Comparison of ENCODE assay signal across 10 cellular contexts in the genomic region with DNA sequence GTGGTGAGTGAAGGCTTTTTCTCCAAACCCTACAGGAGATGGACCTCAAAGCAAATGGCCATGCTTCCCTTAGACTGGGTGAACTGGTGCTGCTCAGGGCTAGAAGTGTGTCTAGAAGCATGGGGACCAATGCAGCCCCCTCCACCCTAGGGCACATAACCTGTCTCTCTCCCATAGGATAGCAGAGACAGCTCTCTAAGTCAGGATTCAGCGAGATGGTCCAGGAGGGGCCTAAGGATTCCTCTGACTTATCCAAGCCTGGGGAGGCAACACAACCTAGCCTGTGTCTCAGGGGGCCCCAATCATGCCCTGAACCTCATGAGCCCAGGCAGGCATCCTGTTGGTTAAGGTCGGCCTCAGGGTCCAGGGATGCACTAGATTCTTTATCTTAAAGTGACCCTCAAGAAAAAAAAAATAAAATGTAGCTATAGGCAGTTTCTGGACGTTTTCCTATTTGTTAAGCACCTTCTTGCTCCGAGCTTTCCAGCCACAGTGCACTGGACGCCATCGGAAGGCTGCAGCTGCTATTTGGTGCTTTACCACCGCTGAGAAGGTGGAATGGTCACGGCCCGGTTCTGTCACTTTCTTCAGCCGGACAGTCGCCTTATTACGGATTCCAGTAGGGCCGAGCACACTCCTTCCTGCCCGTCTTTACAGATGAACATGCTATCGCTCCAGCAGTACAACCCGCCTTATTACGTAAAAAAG. TPM values are rescaled to one million over a fixed set of nuclear protein-coding genes. Genes with fewer than 3 reads are reported as not detected.
A peak's percentile ranks its signal among the peaks of the same experiment; 100 is the strongest.
DNase-seq lines count a peak whose midpoint lies in the region; ATAC-seq and TF ChIP-seq lines count a peak whose summit lies in the region.
"Had no signal": no experiment of that assay in that cellular context is flagged by ENCODE, and none has a peak within 500 bp of the region (broad histone marks: within the 10 kb centered on the region; RNA-seq: fewer than 3 reads in every experiment).

No MANE protein-coding gene starts in this region.

- peaks cover 36% of the 10 kb centered on the region for H3K36me3 Mint-ChIP-seq in Calu3 (ENCODE audit: insufficient read depth, unreplicated experiment)
- no peaks in the 10 kb centered on the region for H3K36me3 Mint-ChIP-seq in activated T-helper 1 cell treated with anti-CD3 and anti-CD28 coated beads, Interleukin-12 subunit alpha, Interleukin-12 subunit beta, Interleukin-2, Interleukin-4 antibody, amounts not matched to agents 30 ng/mL and 10 ng/mL and 1 ng/mL, durations not matched to agents 14 hours and 24 hours and 36 hours (ENCODE audit: low read depth)
- H3K36me3 Mint-ChIP-seq in endothelial cell (ENCODE audit: low read depth, unreplicated experiment), result no peaks in the 10 kb centered on the region

- H3K36me3 ChIP-seq in hepatocyte (replicated peaks; ENCODE audit: insufficient read depth, low read depth) (no peaks in the 10 kb centered on the region), prostate gland (no peaks in the 10 kb centered on the region)

- H3K27ac ChIP-seq in hepatocyte (no peak overlapping the region), prostate gland (no peak overlapping the region)
- H3K27ac ChIP-seq: KMS-11 had no signal

- DNase-seq in Calu3, result no peak
- no peak for DNase-seq in activated T-helper 1 cell treated with anti-CD3 and anti-CD28 coated beads, Interleukin-12 subunit alpha, Interleukin-12 subunit beta, Interleukin-2, Interleukin-4 antibody, amounts not matched to agents 30 ng/mL and 10 ng/mL and 1 ng/mL, durations not matched to agents 14 hours and 24 hours and 36 hours (ENCODE audit: low spot score)
- no peak for DNase-seq in hepatocyte (ENCODE audit: low spot score)
- no peak for DNase-seq in prostate gland (ENCODE audit: low spot score)
- DNase-seq in NCI-H226, result no peak
- no peak for DNase-seq in endothelial cell (ENCODE audit: low spot score)
- no peak for DNase-seq in GM19238 (ENCODE audit: insufficient read length, low spot score)
- DNase-seq: DMS79 had no signal

- H3K4me3 ChIP-seq in hepatocyte (peak overlapping the region; percentile 2), prostate gland (peak overlapping the region; percentile 10 to 15)

- H3K27me3 Mint-ChIP-seq in Calu3 (ENCODE audit: unreplicated experiment) (no peaks in the 10 kb centered on the region), endothelial cell (ENCODE audit: unreplicated experiment) (peaks cover 5% of the 10 kb centered on the region)
- H3K27me3 Mint-ChIP-seq in activated T-helper 1 cell treated with anti-CD3 and anti-CD28 coated beads, Interleukin-12 subunit alpha, Interleukin-12 subunit beta, Interleukin-2, Interleukin-4 antibody, amounts not matched to agents 30 ng/mL and 10 ng/mL and 1 ng/mL, durations not matched to agents 14 hours and 24 hours and 36 hours (ENCODE audit: insufficient read depth), result peaks cover 63% of the 10 kb centered on the region

- peaks cover 12% of the 10 kb centered on the region for H3K27me3 ChIP-seq in hepatocyte
- H3K27me3 ChIP-seq in prostate gland (replicated peaks; ENCODE audit: insufficient read depth), result no peaks in the 10 kb centered on the region

- intact Hi-C loops in Calu3 (cut with micrococcal nuclease; ENCODE audit: unreplicated experiment), result no loop called here
- intact Hi-C loops in activated T-helper 1 cell treated with anti-CD3 and anti-CD28 coated beads, Interleukin-12 subunit alpha, Interleukin-12 subunit beta, Interleukin-2, Interleukin-4 antibody, amounts not matched to agents 30 ng/mL and 10 ng/mL and 1 ng/mL, durations not matched to agents 14 hours and 24 hours and 36 hours (cut with micrococcal nuclease), result no loop called here
- intact Hi-C loops in prostate gland (cut with DNase I), result loop anchor here (10.0 kb wide), 2 partner anchors 141 to 191 kb away; no protein-coding TSS in a partner anchor

- no peaks in the 10 kb centered on the region for H3K9me3 ChIP-seq in hepatocyte (ENCODE audit: low read depth)
- no peaks in the 10 kb centered on the region for H3K9me3 ChIP-seq in prostate gland

- no peaks in the 10 kb centered on the region for H4K20me1 ChIP-seq in hepatocyte (ENCODE audit: insufficient read depth, poor library complexity, severe bottlenecking)

- ATAC-seq in GM19467 (IDR thresholded peaks at IDR 0.05; ENCODE audit: unreplicated experiment), result no peak

- H3K4me1 ChIP-seq in hepatocyte (ENCODE audit: insufficient read depth) (peaks cover 42% of the 10 kb centered on the region), prostate gland (replicated peaks) (peaks cover 23% of the 10 kb centered on the region)

- BruUV-seq in Calu3 (replicated peaks; lab: Mats Ljungman, UMichigan), result no TSS peak

- H3K79me2 ChIP-seq in hepatocyte, result no peaks in the 10 kb centered on the region

- CTCF ChIA-PET in Calu3 (lab: Charles Lee), result interaction anchor here (0.5 kb wide), 1 partner anchor 1427 kb away, joined by 3 read pairs; no protein-coding TSS in a partner anchor

- H3K4me3 Mint-ChIP-seq in Calu3 (ENCODE audit: low read depth, unreplicated experiment) (peak overlapping the region; percentile 88), endothelial cell (ENCODE audit: unreplicated experiment) (no peak overlapping the region)
- H3K4me3 Mint-ChIP-seq in activated T-helper 1 cell treated with anti-CD3 and anti-CD28 coated beads, Interleukin-12 subunit alpha, Interleukin-12 subunit beta, Interleukin-2, Interleukin-4 antibody, amounts not matched to agents 30 ng/mL and 10 ng/mL and 1 ng/mL, durations not matched to agents 14 hours and 24 hours and 36 hours, result no peak overlapping the region

- no peaks in the 10 kb centered on the region for H3K9me3 Mint-ChIP-seq in Calu3 (ENCODE audit: low read depth, unreplicated experiment)
- H3K9me3 Mint-ChIP-seq in activated T-helper 1 cell treated with anti-CD3 and anti-CD28 coated beads, Interleukin-12 subunit alpha, Interleukin-12 subunit beta, Interleukin-2, Interleukin-4 antibody, amounts not matched to agents 30 ng/mL and 10 ng/mL and 1 ng/mL, durations not matched to agents 14 hours and 24 hours and 36 hours, result no peaks in the 10 kb centered on the region
- no peaks in the 10 kb centered on the region for H3K9me3 Mint-ChIP-seq in endothelial cell (ENCODE audit: unreplicated experiment)

- H3K27ac Mint-ChIP-seq in Calu3 (ENCODE audit: unreplicated experiment), result no peak overlapping the region
- peak overlapping the region; percentile 31 for H3K27ac Mint-ChIP-seq in activated T-helper 1 cell treated with anti-CD3 and anti-CD28 coated beads, Interleukin-12 subunit alpha, Interleukin-12 subunit beta, Interleukin-2, Interleukin-4 antibody, amounts not matched to agents 30 ng/mL and 10 ng/mL and 1 ng/mL, durations not matched to agents 14 hours and 24 hours and 36 hours
- H3K27ac Mint-ChIP-seq in endothelial cell (ENCODE audit: unreplicated experiment), result no peak overlapping the region

- no peak for TF ChIP-seq CTCF in Calu3 (IDR thresholded peaks at IDR 0.05; ENCODE audit: unreplicated experiment)
- no peak for TF ChIP-seq CTCF in hepatocyte (IDR thresholded peaks at IDR 0.05; ENCODE audit: poor library complexity)
- no peak for TF ChIP-seq CTCF in prostate gland (IDR thresholded peaks at IDR 0.05)
- no peak for TF ChIP-seq CTCF in endothelial cell (IDR thresholded peaks at IDR 0.05; ENCODE audit: unreplicated experiment)

- TF ChIP-seq POLR2A in prostate gland (IDR thresholded peaks at IDR 0.05), result no peak

- H2AFZ ChIP-seq in hepatocyte, result peak overlapping the region; percentile 37

- H3K4me2 ChIP-seq in hepatocyte, result peak overlapping the region; percentile 92
- H3K4me2 ChIP-seq: KMS-11 had no signal

- no peaks in the 10 kb centered on the region for H3K9me2 ChIP-seq in hepatocyte (replicated peaks; ENCODE audit: insufficient read depth)

- H3K4me1 Mint-ChIP-seq in Calu3 (ENCODE audit: low read depth, unreplicated experiment), result no peaks in the 10 kb centered on the region
- no peaks in the 10 kb centered on the region for H3K4me1 Mint-ChIP-seq in activated T-helper 1 cell treated with anti-CD3 and anti-CD28 coated beads, Interleukin-12 subunit alpha, Interleukin-12 subunit beta, Interleukin-2, Interleukin-4 antibody, amounts not matched to agents 30 ng/mL and 10 ng/mL and 1 ng/mL, durations not matched to agents 14 hours and 24 hours and 36 hours (ENCODE audit: low read depth)
- peaks cover 13% of the 10 kb centered on the region for H3K4me1 Mint-ChIP-seq in endothelial cell (ENCODE audit: unreplicated experiment)

- 11% methylated on average over 17 of the region's 17 CpGs for whole genome bisulfite sequencing in hepatocyte (ENCODE audit: low lambda C conversion rate, missing lambda C conversion rate)
- WGBS in prostate gland, result 18% methylated on average over 17 of the region's 17 CpGs

RNA-seq across cellular contexts. Expression of gene CCND1, which starts 5.0 kb away (rescaled TPM):
- 392 and 433 TPM in 2 replicates for total RNA-seq in Calu3 (2022)
- total RNA-seq in activated T-helper 1 cell treated with anti-CD3 and anti-CD28 coated beads, Interleukin-12 subunit alpha, Interleukin-12 subunit beta, Interleukin-2, Interleukin-4 antibody, amounts not matched to agents 30 ng/mL and 10 ng/mL and 1 ng/mL, durations not matched to agents 14 hours and 24 hours and 36 hours, result 26.4 and 28.1 TPM in 2 replicates
- total RNA-seq in hepatocyte, result 69.6 and 80.2 TPM in 2 replicates
- 81.9 and 82.9 TPM in 2 replicates for polyA plus RNA-seq in hepatocyte
- 100 to 1,000 TPM in 1 of 2 donors, 10 to 100 TPM in 1; 69.2 to 188 TPM for total RNA-seq in prostate gland
- total RNA-seq in endothelial cell (ENCODE audit: unreplicated experiment), result 55.6 TPM

RNA-seq across cellular contexts. Expression of gene LTO1, which starts 39.2 kb away (rescaled TPM):
- 34.1 and 36.7 TPM in 2 replicates for total RNA-seq in Calu3 (2022)
- total RNA-seq in activated T-helper 1 cell treated with anti-CD3 and anti-CD28 coated beads, Interleukin-12 subunit alpha, Interleukin-12 subunit beta, Interleukin-2, Interleukin-4 antibody, amounts not matched to agents 30 ng/mL and 10 ng/mL and 1 ng/mL, durations not matched to agents 14 hours and 24 hours and 36 hours, result 28.1 and 32.1 TPM in 2 replicates
- total RNA-seq in hepatocyte, result 13.4 and 32.9 TPM in 2 replicates
- 12.6 and 19.6 TPM in 2 replicates for polyA plus RNA-seq in hepatocyte
- 10 to 100 TPM; 14.9 to 39.5 TPM for total RNA-seq in prostate gland
- total RNA-seq in endothelial cell (ENCODE audit: unreplicated experiment), result 23.3 TPM
